Comparison of ENCODE assay signal across 8 cellular contexts in genomic region chr15:43514241-43515057, GRCh38. TPM values are rescaled to one million over a fixed set of nuclear protein-coding genes. Genes with fewer than 3 reads are reported as not detected.
DNase-seq lines count a peak whose midpoint lies in the region; ATAC-seq and TF ChIP-seq lines count a peak whose summit lies in the region.

No MANE protein-coding gene starts in this region.

- no peak overlapping the region for H3K4me2 ChIP-seq in MM.1S (ENCODE audit: low read depth, low read length)

- DNase-seq in GDM1 (lab: John Stamatoyannopoulos, UW), result peak; percentile 12
- peak; percentile 18 for DNase-seq in MM.1S
- no peak for DNase-seq in activated T-helper 2 cell treated with anti-CD3 and anti-CD28 coated beads, Interferon-gamma antibody, Interleukin-2, Interleukin-4, amounts not matched to agents 10 μg/mL and 5 μg/mL and 100 μg/mL, durations not matched to agents 14 hours and 24 hours and 36 hours (ENCODE audit: low spot score)
- DNase-seq in hippocampal formation (lab: John Stamatoyannopoulos, UW), result peak; percentile 80 to 81
- DNase-seq in NCI-H1436 (lab: John Stamatoyannopoulos, UW), result no peak
- DNase-seq in HCEC 1CT, result no peak

- no peaks in the 10 kb centered on the region for H3K9me3 Mint-ChIP-seq in activated T-helper 2 cell treated with anti-CD3 and anti-CD28 coated beads, Interferon-gamma antibody, Interleukin-2, Interleukin-4, amounts not matched to agents 10 μg/mL and 5 μg/mL and 100 μg/mL, durations not matched to agents 14 hours and 24 hours and 36 hours

- H2AFZ ChIP-seq in MM.1S (ENCODE audit: low read length), result no peak overlapping the region

- H3K36me3 Mint-ChIP-seq in activated T-helper 2 cell treated with anti-CD3 and anti-CD28 coated beads, Interferon-gamma antibody, Interleukin-2, Interleukin-4, amounts not matched to agents 10 μg/mL and 5 μg/mL and 100 μg/mL, durations not matched to agents 14 hours and 24 hours and 36 hours (ENCODE audit: low read depth), result peaks cover 6% of the 10 kb centered on the region

- H3K9me3 ChIP-seq in MM.1S (replicated peaks; ENCODE audit: insufficient read depth, low read length) (no peaks in the 10 kb centered on the region), subcutaneous abdominal adipose tissue (ENCODE audit: control insufficient read depth in 5 of 5, low read length in 5 of 5) (no peaks in the 10 kb centered on the region)

- intact Hi-C loops in activated T-helper 2 cell treated with anti-CD3 and anti-CD28 coated beads, Interferon-gamma antibody, Interleukin-2, Interleukin-4, amounts not matched to agents 10 μg/mL and 5 μg/mL and 100 μg/mL, durations not matched to agents 14 hours and 24 hours and 36 hours (cut with micrococcal nuclease), result no loop called here

- TF ChIP-seq CTCF in MM.1S (IDR thresholded peaks at IDR 0.05; ENCODE audit: low read length), result peak; percentile 69

- H3K4me1 Mint-ChIP-seq in activated T-helper 2 cell treated with anti-CD3 and anti-CD28 coated beads, Interferon-gamma antibody, Interleukin-2, Interleukin-4, amounts not matched to agents 10 μg/mL and 5 μg/mL and 100 μg/mL, durations not matched to agents 14 hours and 24 hours and 36 hours (ENCODE audit: low read depth), result peaks cover 76% of the 10 kb centered on the region

- H3K36me3 ChIP-seq in MM.1S (replicated peaks; ENCODE audit: insufficient read depth, low read length) (no peaks in the 10 kb centered on the region), subcutaneous abdominal adipose tissue (ENCODE audit: control insufficient read depth in 5 of 5, insufficient read depth in 5 of 5, low read length in 5 of 5) (no peaks in the 10 kb centered on the region)

- H3K4me3 ChIP-seq in MM.1S (ENCODE audit: low read length), result no peak overlapping the region
- H3K4me3 ChIP-seq in subcutaneous abdominal adipose tissue (ENCODE audit: low read depth in 1 of 5, low read length in 5 of 5), result no peak overlapping the region

- H3K9ac ChIP-seq in MM.1S (ENCODE audit: low read length), result no peak overlapping the region
- peak overlapping the region in 1 of 5 donors; percentile 30 for H3K9ac ChIP-seq in subcutaneous abdominal adipose tissue (ENCODE audit: low read length in 5 of 5)

- no peaks in the 10 kb centered on the region for H3F3A ChIP-seq in MM.1S (ENCODE audit: insufficient read depth, low read length)

- no peak for ATAC-seq in GM19351 (IDR thresholded peaks at IDR 0.05; ENCODE audit: unreplicated experiment)

- H3K27ac ChIP-seq in MM.1S (ENCODE audit: low read length) (no peak overlapping the region), subcutaneous abdominal adipose tissue (ENCODE audit: low read depth, low read length) (peak overlapping the region; percentile 14)

- peaks cover 37% of the 10 kb centered on the region for H3K27me3 Mint-ChIP-seq in activated T-helper 2 cell treated with anti-CD3 and anti-CD28 coated beads, Interferon-gamma antibody, Interleukin-2, Interleukin-4, amounts not matched to agents 10 μg/mL and 5 μg/mL and 100 μg/mL, durations not matched to agents 14 hours and 24 hours and 36 hours (ENCODE audit: low read depth)

- H3K27me3 ChIP-seq in MM.1S (replicated peaks; ENCODE audit: insufficient read depth, low read length) (peaks cover 17% of the 10 kb centered on the region), subcutaneous abdominal adipose tissue (ENCODE audit: control insufficient read depth in 5 of 5, insufficient read depth in 4 of 5, low read length in 5 of 5) (peaks cover 10 to 30% (median 22%) of the 10 kb centered on the region in 5 donors)

- H4K20me1 ChIP-seq in MM.1S (ENCODE audit: insufficient read depth, low read length), result no peaks in the 10 kb centered on the region

- H3K27ac Mint-ChIP-seq in activated T-helper 2 cell treated with anti-CD3 and anti-CD28 coated beads, Interferon-gamma antibody, Interleukin-2, Interleukin-4, amounts not matched to agents 10 μg/mL and 5 μg/mL and 100 μg/mL, durations not matched to agents 14 hours and 24 hours and 36 hours, result no peak overlapping the region

- peak overlapping the region; percentile 33 for H3K4me3 Mint-ChIP-seq in activated T-helper 2 cell treated with anti-CD3 and anti-CD28 coated beads, Interferon-gamma antibody, Interleukin-2, Interleukin-4, amounts not matched to agents 10 μg/mL and 5 μg/mL and 100 μg/mL, durations not matched to agents 14 hours and 24 hours and 36 hours (ENCODE audit: low read depth)

- H3K79me2 ChIP-seq in MM.1S (ENCODE audit: low read length), result no peaks in the 10 kb centered on the region

- no peaks in the 10 kb centered on the region for H3K9me2 ChIP-seq in MM.1S (replicated peaks; ENCODE audit: insufficient read depth, low read length)

- H3K4me1 ChIP-seq in MM.1S (ENCODE audit: low read length), result peaks cover 7% of the 10 kb centered on the region
- H3K4me1 ChIP-seq in subcutaneous abdominal adipose tissue (ENCODE audit: control insufficient read depth in 5 of 5, insufficient read depth in 5 of 5, low read length in 5 of 5), result peaks cover 6 to 61% (median 44%) of the 10 kb centered on the region in 5 donors

RNA-seq across cellular contexts. Expression of gene MAP1A, which starts 3.0 kb away (rescaled TPM):
- 1.9 TPM in 2 replicates for total RNA-seq in activated T-helper 2 cell treated with anti-CD3 and anti-CD28 coated beads, Interferon-gamma antibody, Interleukin-2, Interleukin-4, amounts not matched to agents 10 μg/mL and 5 μg/mL and 100 μg/mL, durations not matched to agents 14 hours and 24 hours and 36 hours

RNA-seq across cellular contexts. Expression of gene TP53BP1, which starts 21.5 kb away (rescaled TPM):
- total RNA-seq in activated T-helper 2 cell treated with anti-CD3 and anti-CD28 coated beads, Interferon-gamma antibody, Interleukin-2, Interleukin-4, amounts not matched to agents 10 μg/mL and 5 μg/mL and 100 μg/mL, durations not matched to agents 14 hours and 24 hours and 36 hours, result 43.8 and 46.6 TPM in 2 replicates

Comparison
In these comparisons a context has a peak if more than half of its experiments do, and no peak if none do; other contexts are left out.
1. DNase-seq: peak in GDM1 (single experiment), MM.1S (single experiment) and hippocampal formation (2 of 2); none in activated T-helper 2 cell treated with anti-CD3 and anti-CD28 coated beads, Interferon-gamma antibody, Interleukin-2, Interleukin-4, amounts not matched to agents 10 μg/mL and 5 μg/mL and 100 μg/mL, durations not matched to agents 14 hours and 24 hours and 36 hours (single experiment), NCI-H1436 (single experiment) and HCEC 1CT (single experiment).